2 cellular contexts compared by ENCODE assay signal in the genomic region with DNA sequence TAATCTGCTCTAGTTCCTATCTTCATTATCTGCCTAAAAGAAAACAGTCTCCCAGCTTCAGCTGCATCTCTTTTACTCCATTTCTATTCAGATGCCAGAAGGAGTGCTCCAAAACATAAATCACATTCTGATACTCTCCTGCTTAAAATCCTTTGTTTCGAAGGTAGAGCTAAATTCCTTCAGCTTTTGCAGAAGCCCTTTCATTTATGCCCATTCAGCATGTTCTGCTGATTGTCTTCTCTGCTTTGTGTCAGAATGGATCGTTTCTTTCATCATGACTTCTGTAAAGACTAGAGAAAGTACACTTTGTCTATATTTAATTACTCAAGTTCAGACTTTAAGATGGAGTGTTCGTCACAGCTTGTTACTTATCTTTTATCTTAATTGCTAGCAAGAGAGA.
TF ChIP-seq lines count a peak whose summit lies in the region.

No MANE protein-coding gene starts in this region.

TF ChIP-seq in GM23338, 12 proteins besides CTCF, POLR2A, EP300 and RAD21 (continued from another document):
- TF ChIP-seq, protein P1, sequence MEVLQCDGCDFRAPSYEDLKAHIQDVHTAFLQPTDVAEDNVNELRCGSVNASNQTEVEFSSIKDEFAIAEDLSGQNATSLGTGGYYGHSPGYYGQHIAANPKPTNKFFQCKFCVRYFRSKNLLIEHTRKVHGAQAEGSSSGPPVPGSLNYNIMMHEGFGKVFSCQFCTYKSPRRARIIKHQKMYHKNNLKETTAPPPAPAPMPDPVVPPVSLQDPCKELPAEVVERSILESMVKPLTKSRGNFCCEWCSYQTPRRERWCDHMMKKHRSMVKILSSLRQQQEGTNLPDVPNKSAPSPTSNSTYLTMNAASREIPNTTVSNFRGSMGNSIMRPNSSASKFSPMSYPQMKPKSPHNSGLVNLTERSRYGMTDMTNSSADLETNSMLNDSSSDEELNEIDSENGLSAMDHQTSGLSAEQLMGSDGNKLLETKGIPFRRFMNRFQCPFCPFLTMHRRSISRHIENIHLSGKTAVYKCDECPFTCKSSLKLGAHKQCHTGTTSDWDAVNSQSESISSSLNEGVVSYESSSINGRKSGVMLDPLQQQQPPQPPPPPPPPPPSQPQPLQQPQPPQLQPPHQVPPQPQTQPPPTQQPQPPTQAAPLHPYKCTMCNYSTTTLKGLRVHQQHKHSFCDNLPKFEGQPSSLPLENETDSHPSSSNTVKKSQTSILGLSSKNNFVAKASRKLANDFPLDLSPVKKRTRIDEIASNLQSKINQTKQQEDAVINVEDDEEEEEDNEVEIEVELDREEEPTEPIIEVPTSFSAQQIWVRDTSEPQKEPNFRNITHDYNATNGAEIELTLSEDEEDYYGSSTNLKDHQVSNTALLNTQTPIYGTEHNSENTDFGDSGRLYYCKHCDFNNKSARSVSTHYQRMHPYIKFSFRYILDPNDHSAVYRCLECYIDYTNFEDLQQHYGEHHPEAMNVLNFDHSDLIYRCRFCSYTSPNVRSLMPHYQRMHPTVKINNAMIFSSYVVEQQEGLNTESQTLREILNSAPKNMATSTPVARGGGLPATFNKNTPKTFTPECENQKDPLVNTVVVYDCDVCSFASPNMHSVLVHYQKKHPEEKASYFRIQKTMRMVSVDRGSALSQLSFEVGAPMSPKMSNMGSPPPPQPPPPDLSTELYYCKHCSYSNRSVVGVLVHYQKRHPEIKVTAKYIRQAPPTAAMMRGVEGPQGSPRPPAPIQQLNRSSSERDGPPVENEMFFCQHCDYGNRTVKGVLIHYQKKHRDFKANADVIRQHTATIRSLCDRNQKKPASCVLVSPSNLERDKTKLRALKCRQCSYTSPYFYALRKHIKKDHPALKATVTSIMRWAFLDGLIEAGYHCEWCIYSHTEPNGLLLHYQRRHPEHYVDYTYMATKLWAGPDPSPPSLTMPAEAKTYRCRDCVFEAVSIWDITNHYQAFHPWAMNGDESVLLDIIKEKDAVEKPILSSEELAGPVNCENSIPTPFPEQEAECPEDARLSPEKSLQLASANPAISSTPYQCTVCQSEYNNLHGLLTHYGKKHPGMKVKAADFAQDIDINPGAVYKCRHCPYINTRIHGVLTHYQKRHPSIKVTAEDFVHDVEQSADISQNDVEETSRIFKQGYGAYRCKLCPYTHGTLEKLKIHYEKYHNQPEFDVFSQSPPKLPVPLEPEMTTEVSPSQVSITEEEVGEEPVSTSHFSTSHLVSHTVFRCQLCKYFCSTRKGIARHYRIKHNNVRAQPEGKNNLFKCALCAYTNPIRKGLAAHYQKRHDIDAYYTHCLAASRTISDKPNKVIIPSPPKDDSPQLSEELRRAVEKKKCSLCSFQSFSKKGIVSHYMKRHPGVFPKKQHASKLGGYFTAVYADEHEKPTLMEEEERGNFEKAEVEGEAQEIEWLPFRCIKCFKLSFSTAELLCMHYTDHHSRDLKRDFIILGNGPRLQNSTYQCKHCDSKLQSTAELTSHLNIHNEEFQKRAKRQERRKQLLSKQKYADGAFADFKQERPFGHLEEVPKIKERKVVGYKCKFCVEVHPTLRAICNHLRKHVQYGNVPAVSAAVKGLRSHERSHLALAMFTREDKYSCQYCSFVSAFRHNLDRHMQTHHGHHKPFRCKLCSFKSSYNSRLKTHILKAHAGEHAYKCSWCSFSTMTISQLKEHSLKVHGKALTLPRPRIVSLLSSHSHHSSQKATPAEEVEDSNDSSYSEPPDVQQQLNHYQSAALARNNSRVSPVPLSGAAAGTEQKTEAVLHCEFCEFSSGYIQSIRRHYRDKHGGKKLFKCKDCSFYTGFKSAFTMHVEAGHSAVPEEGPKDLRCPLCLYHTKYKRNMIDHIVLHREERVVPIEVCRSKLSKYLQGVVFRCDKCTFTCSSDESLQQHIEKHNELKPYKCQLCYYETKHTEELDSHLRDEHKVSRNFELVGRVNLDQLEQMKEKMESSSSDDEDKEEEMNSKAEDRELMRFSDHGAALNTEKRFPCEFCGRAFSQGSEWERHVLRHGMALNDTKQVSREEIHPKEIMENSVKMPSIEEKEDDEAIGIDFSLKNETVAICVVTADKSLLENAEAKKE (CRISPR knock-in tag; IDR thresholded peaks at IDR 0.05) = no peak
- TF ChIP-seq, protein P2, sequence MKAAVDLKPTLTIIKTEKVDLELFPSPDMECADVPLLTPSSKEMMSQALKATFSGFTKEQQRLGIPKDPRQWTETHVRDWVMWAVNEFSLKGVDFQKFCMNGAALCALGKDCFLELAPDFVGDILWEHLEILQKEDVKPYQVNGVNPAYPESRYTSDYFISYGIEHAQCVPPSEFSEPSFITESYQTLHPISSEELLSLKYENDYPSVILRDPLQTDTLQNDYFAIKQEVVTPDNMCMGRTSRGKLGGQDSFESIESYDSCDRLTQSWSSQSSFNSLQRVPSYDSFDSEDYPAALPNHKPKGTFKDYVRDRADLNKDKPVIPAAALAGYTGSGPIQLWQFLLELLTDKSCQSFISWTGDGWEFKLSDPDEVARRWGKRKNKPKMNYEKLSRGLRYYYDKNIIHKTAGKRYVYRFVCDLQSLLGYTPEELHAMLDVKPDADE (IDR thresholded peaks at IDR 0.05) = no peak
- TF ChIP-seq CREB1 (CRISPR knock-in tag; IDR thresholded peaks at IDR 0.05; ENCODE audit: low read depth) (no peak), JUNB (IDR thresholded peaks at IDR 0.05; ENCODE audit: unreplicated experiment) (no peak), ZNF114 (CRISPR knock-in tag; IDR thresholded peaks at IDR 0.05) (no peak), REST (IDR thresholded peaks at IDR 0.05; ENCODE audit: unreplicated experiment) (no peak)

TF ChIP-seq in WTC11, 78 proteins besides CTCF, POLR2A, EP300 and RAD21 (continued from another document):
- TF ChIP-seq MYBL2 (CRISPR knock-in tag; IDR thresholded peaks at IDR 0.05) = no peak
- TF ChIP-seq ZSCAN18 (CRISPR knock-in tag; IDR thresholded peaks at IDR 0.05) = no peak
- TF ChIP-seq IRF2 (CRISPR knock-in tag; IDR thresholded peaks at IDR 0.05; ENCODE audit: borderline replicate concordance, low read depth) = no peak
- no peak for TF ChIP-seq ZNF671 (CRISPR knock-in tag; IDR thresholded peaks at IDR 0.05)
- no peak for TF ChIP-seq OVOL2 (CRISPR knock-in tag; IDR thresholded peaks at IDR 0.05; ENCODE audit: borderline replicate concordance)
- no peak for TF ChIP-seq FOXK1 (CRISPR knock-in tag; IDR thresholded peaks at IDR 0.05)
- TF ChIP-seq RORB (CRISPR knock-in tag; IDR thresholded peaks at IDR 0.05) = no peak
TF ChIP-seq in WTC11: peak in this region for 0.
